In the genomic region with DNA sequence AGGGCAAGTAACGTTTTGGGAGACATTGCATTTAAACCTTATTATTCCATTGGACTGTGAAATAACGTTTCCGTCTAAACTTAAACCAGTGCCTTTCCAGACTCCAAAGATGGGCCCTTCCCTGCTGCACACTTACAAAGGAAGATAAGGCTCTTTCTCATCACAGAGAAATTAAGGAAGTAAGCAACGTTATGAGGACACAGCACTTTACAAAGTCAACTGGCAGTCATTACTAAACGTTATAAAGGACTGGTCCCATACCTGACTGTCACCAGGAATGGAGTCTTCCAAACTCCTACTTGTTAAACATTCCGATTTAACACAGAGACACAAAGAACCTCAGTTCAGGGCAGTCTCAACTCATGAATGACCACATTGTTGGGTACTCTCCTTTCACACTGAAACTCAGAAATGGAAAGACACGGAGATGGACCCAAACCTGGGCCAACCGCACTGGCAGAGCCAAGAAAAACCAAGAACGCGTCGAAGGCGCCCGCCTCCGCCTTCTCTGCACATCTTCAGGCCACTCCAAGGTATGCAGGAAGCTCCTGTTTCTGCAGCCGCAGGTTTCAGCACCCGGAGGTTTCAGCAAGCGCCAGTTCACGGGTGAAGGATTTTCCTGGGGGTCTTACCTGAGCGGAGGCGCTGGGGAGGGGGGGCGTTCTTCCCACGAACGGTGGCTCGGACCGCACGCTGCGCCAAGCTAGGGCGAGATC, we compare ENCODE assay signal across 8 cellular contexts. TPM values are rescaled to one million over a fixed set of nuclear protein-coding genes. Genes with fewer than 3 reads are reported as not detected.
DNase-seq lines count a peak whose midpoint lies in the region; ATAC-seq, FAIRE-seq and TF ChIP-seq lines count a peak whose summit lies in the region.

No MANE protein-coding gene starts in this region.

- H3K27me3 Mint-ChIP-seq in astrocyte (ENCODE audit: low read depth, unreplicated experiment): no peaks in the 10 kb centered on the region

- peaks cover 55% of the 10 kb centered on the region for H3K79me2 ChIP-seq in astrocyte (ENCODE audit: insufficient read depth, low read length)

- H3K4me2 ChIP-seq in astrocyte (ENCODE audit: low read length): peak overlapping the region; percentile 90

- peak; percentile 30 for DNase-seq in A172 (ENCODE audit: low spot score)
- peak; percentile 22 to 74 for DNase-seq in NOMO-1 (lab: John Stamatoyannopoulos, UW; ENCODE audit: unreplicated experiment in 2 of 2)
- DNase-seq in astrocyte (ENCODE audit: low read depth): peak; percentile 46
- DNase-seq in iPS DF 6.9 (ENCODE audit: low read depth, low spot score): no peak
- DNase-seq in skeletal muscle cell (ENCODE audit: low read depth): no peak
- DNase-seq in NCI-H2081 (lab: John Stamatoyannopoulos, UW): no peak

- H3K4me3 ChIP-seq in GM12875 (ENCODE audit: low read depth, low read length): peak overlapping the region; percentile 98
- H3K4me3 ChIP-seq in astrocyte (ENCODE audit: insufficient read depth, low read depth, low read length): peak overlapping the region; percentile 81
- peak overlapping the region; percentile 92; the same call in 1 of the 2 replicates for H3K4me3 ChIP-seq in iPS DF 6.9 (ENCODE audit: low read length)
- H3K4me3 ChIP-seq in skeletal muscle cell (ENCODE audit: low read depth, low read length): peak overlapping the region; percentile 96

- H3K36me3 ChIP-seq in astrocyte (ENCODE audit: insufficient read depth, low read length) (no peaks in the 10 kb centered on the region), iPS DF 6.9 (ENCODE audit: control insufficient read depth, insufficient read depth, low read length) (no peaks in the 10 kb centered on the region)

- no peak for TF ChIP-seq CTCF in GM12875 (IDR thresholded peaks at IDR 0.05; ENCODE audit: borderline replicate concordance, insufficient read depth, low read depth, low read length)
- TF ChIP-seq CTCF in astrocyte (IDR thresholded peaks at IDR 0.05; ENCODE audit: insufficient read depth, low read depth, low read length): no peak

- H3K9me3 ChIP-seq in astrocyte (ENCODE audit: insufficient read depth, low read depth, low read length) (no peaks in the 10 kb centered on the region), iPS DF 6.9 (ENCODE audit: control insufficient read depth, insufficient read depth, low read length) (no peaks in the 10 kb centered on the region)

- H3K27ac ChIP-seq in astrocyte (ENCODE audit: low read depth, low read length) (peak overlapping the region; percentile 53), iPS DF 6.9 (ENCODE audit: low read length) (no peak overlapping the region)

- H3K27me3 ChIP-seq in astrocyte (ENCODE audit: insufficient read depth, low read length) (no peaks in the 10 kb centered on the region), iPS DF 6.9 (ENCODE audit: control insufficient read depth, insufficient read depth, low read length) (no peaks in the 10 kb centered on the region)

- H3K4me1 ChIP-seq in astrocyte (ENCODE audit: insufficient read depth, low read length) (peaks cover 16% of the 10 kb centered on the region), iPS DF 6.9 (ENCODE audit: control insufficient read depth, insufficient read depth, low read length) (peaks cover 1% of the 10 kb centered on the region; the same call in 1 of the 2 replicates)

- peak overlapping the region; percentile 98 for H3K4me3 Mint-ChIP-seq in astrocyte (ENCODE audit: unreplicated experiment)

- H3K27ac Mint-ChIP-seq in astrocyte (ENCODE audit: unreplicated experiment): peak overlapping the region; percentile 87

- WGBS in iPS DF 6.9 (ENCODE audit: insufficient coverage, insufficient read length): no CpG with 5 or more reads among the region's 28 CpGs

- H3K4me1 Mint-ChIP-seq in astrocyte (ENCODE audit: low read depth, unreplicated experiment): peaks cover 22% of the 10 kb centered on the region

- FAIRE-seq in astrocyte (lab: Jason Lieb, UNC): peak; percentile 29

- H3K9me3 Mint-ChIP-seq in astrocyte (ENCODE audit: unreplicated experiment): no peaks in the 10 kb centered on the region

- peak; percentile 6 for ATAC-seq in HG02852 (IDR thresholded peaks at IDR 0.05; ENCODE audit: unreplicated experiment)

- peaks cover 40% of the 10 kb centered on the region for H4K20me1 ChIP-seq in astrocyte (ENCODE audit: insufficient read depth, low read length)

- peak overlapping the region; percentile 98 for H2AFZ ChIP-seq in astrocyte (ENCODE audit: low read depth, low read length)

- peak overlapping the region; percentile 75 for H3K9ac ChIP-seq in astrocyte (ENCODE audit: low read length)

- peaks cover under 1% of the 10 kb centered on the region for H3K36me3 Mint-ChIP-seq in astrocyte (ENCODE audit: low read depth, unreplicated experiment)

RNA-seq across cellular contexts. Expression of a gene that starts 0.7 kb away (rescaled TPM):
- total RNA-seq in A172 (2014; rRNA removed; shearing (Covaris generic)): 62.3 and 71.9 TPM in 2 replicates
- total RNA-seq in astrocyte: 100 and 102 TPM in 2 replicates

Comparison
In these comparisons a context has a peak if more than half of its experiments do, and no peak if none do; other contexts are left out.
1. DNase-seq: peak in A172 (single experiment), NOMO-1 (2 of 2) and astrocyte (single experiment); none in iPS DF 6.9 (single experiment), skeletal muscle cell (single experiment) and NCI-H2081 (0 of 2).
2. Peak in every context shown above with its lines, with median percentiles within 50 percentile points of each other: H3K4me3 ChIP-seq.